In the genomic region with DNA sequence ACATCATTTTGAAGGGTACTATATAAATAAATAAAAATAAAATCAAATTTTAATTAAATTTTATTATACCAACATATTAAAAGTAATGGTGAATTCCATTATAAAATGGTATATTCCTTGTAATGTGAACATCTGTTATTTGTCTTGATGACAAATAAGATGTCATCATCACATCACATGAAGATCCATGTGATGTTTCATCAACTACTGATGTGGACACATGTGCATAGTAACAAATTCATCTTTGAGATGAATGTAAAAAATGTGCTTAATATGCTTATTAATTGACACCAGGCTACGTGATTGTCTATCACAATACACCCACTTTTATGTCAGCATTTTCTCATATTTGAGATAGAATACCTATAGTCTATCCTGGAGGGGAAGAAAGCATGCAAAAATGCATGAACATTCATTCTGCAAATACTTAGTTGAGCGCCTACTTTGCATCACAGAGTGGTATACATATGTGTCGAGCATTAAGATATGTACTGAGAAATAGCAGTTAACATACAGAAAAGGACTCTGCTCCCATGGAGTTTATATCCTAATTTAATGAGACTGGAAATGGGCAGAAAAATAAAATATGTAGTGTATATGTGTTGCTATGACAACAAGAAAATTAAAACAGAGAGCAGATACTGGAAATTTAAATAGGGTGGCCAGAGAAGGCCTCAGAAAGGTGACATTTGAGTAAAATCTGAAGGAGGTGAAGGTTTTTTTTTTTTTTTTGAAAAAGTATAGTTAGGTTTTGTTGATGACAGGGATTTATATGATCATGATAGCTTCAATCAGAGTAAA, we compare ENCODE assay signal across 23 cellular contexts.
"Had no signal": no experiment of that assay in that cellular context is flagged by ENCODE, and none has a peak within 500 bp of the region (broad histone marks: within the 10 kb centered on the region; RNA-seq: fewer than 3 reads in every experiment).

No MANE protein-coding gene starts in this region.

- H3K4me1 Mint-ChIP-seq: mesothelial cell of epicardium had no signal

- H3K27ac Mint-ChIP-seq: activated naive CD4-positive, alpha-beta T cell treated with anti-CD3 and anti-CD28 coated beads for 36 hours; dendritic cell treated with granulocyte-macrophage colony-stimulating factor and Interleukin-4, amounts not matched to agents 40 ng/mL and 50 ng/mL, for 4 days; mesothelial cell of epicardium; progenitor cell of endocrine pancreas; stimulated activated naive CD8-positive, alpha-beta T cell treated with anti-CD3 and anti-CD28 coated beads, Interleukin-15, Interleukin-2, amounts not matched to agents 100 ng/mL and 50 ng/mL, for 24 hours had no signal

- ATAC-seq: body of pancreas; gastroesophageal sphincter; left ventricle myocardium superior; naive thymus-derived CD8-positive, alpha-beta T cell had no signal

- H3K9me3 Mint-ChIP-seq: activated naive CD4-positive, alpha-beta T cell treated with anti-CD3 and anti-CD28 coated beads for 36 hours; activated T-cell treated with anti-CD3 and anti-CD28 coated beads, Interleukin-2, amount 50 U/mL, for 4 hours; dendritic cell treated with granulocyte-macrophage colony-stimulating factor and Interleukin-4, amounts not matched to agents 40 ng/mL and 50 ng/mL, for 4 days; naive thymus-derived CD8-positive, alpha-beta T cell had no signal

- H3K27me3 Mint-ChIP-seq: dendritic cell treated with granulocyte-macrophage colony-stimulating factor and Interleukin-4, amounts not matched to agents 40 ng/mL and 50 ng/mL, for 4 days; naive thymus-derived CD8-positive, alpha-beta T cell; progenitor cell of endocrine pancreas; stimulated activated naive CD8-positive, alpha-beta T cell treated with anti-CD3 and anti-CD28 coated beads, Interleukin-15, Interleukin-2, amounts not matched to agents 100 ng/mL and 50 ng/mL, for 24 hours had no signal

- DNase-seq: activated CD8-positive, alpha-beta memory T cell treated with anti-CD3 and anti-CD28 coated beads for 24 hours; activated CD8-positive, alpha-beta memory T cell treated with anti-CD3 and anti-CD28 coated beads, Interleukin-2, amount 50 U/mL, for 4 hours; activated effector memory CD4-positive, alpha-beta T cell treated with Interleukin-2 at 50 U/mL for 16 hours; activated naive CD4-positive, alpha-beta T cell treated with anti-CD3 and anti-CD28 coated beads for 36 hours; activated T-cell treated with anti-CD3 and anti-CD28 coated beads, Interleukin-2, amount 50 U/mL, for 4 hours; anterior cingulate cortex; body of pancreas; effector CD8-positive, alpha-beta T cell; head of caudate nucleus; hypothalamus; left ventricle myocardium superior; mammary epithelial cell; naive thymus-derived CD8-positive, alpha-beta T cell; retina; stimulated activated CD4-positive, alpha-beta T cell treated with anti-CD3 and anti-CD28 coated beads, Interleukin-12 subunit alpha, Interleukin-12 subunit beta, amount 100 ng/mL, for 4 hours; stimulated activated CD4-positive, alpha-beta T cell treated with anti-CD3 and anti-CD28 coated beads, Interleukin-4, amount 100 ng/mL, for 4 hours; substantia nigra; tibial artery had no signal

- H3K36me3 Mint-ChIP-seq: mesothelial cell of epicardium had no signal

- H3K4me3 Mint-ChIP-seq: activated naive CD4-positive, alpha-beta T cell treated with anti-CD3 and anti-CD28 coated beads for 36 hours; activated T-cell treated with anti-CD3 and anti-CD28 coated beads, Interleukin-2, amount 50 U/mL, for 4 hours; dendritic cell treated with granulocyte-macrophage colony-stimulating factor and Interleukin-4, amounts not matched to agents 40 ng/mL and 50 ng/mL, for 4 days; mesothelial cell of epicardium; naive thymus-derived CD8-positive, alpha-beta T cell; stimulated activated naive CD8-positive, alpha-beta T cell treated with anti-CD3 and anti-CD28 coated beads, Interleukin-15, Interleukin-2, amounts not matched to agents 100 ng/mL and 50 ng/mL, for 24 hours had no signal
